In the genomic region with DNA sequence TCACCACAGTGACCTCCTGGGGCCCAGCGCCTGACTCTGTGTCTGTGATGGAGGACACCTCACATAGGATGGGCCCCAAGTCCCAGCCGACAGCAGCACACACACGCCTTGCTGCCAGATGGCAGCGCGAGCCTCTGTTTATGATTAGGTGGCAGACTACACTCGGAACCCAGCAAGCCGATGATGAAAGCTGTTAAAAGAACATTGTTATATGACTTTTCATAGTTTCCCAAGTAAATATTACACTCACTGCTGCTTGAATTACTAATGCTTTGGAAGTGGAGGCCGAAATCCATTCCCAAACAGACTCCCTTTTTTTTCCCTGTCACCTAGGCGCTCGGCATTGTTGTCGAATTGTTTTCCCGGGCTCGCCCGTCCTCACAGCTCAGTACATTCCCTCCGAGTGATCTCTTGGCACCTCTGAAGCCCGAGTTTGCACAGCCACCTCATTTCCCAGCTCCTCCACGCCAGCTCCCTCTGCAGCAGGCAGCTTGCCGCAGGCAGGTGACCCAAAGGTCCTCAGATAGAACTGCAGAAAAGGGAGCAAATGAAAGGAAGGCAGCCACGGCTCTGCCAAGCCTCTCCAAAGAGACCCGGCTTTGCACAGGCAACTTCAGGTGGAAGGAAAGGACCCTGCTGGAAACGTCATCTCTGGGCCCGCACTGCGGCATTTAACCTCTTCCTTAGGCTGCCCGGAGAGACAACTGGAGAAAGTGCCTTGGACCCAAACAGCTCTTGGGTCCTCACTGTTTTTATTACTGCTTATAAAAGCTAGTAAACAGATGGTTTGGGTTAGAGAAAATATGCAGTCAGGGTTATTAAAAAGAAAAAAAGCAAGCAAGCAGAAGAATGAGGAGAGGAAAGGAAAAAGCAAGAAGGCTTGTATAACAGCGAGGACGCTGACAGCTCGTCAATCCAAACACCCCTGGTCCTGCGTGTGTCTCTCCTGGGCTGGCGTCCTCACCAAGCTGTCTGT, we compare ENCODE assay signal across 11 cellular contexts.
DNase-seq lines count a peak whose midpoint lies in the region; ATAC-seq and TF ChIP-seq lines count a peak whose summit lies in the region.
"Had no signal": no experiment of that assay in that cellular context is flagged by ENCODE, and none has a peak within 500 bp of the region (broad histone marks: within the 10 kb centered on the region; RNA-seq: fewer than 3 reads in every experiment).

No MANE protein-coding gene starts in this region.

- peak overlapping the region; percentile 5 to 12 for H3K9ac ChIP-seq in mucosa of rectum (ENCODE audit: low read depth in 1 of 2, low read length in 2 of 2)

- no peaks in the 10 kb centered on the region for H3K36me3 ChIP-seq in mucosa of rectum (ENCODE audit: control insufficient read depth in 2 of 2, insufficient read depth in 2 of 2, low read length in 2 of 2)
- no peaks in the 10 kb centered on the region for H3K36me3 ChIP-seq in upper lobe of left lung

- H3K27ac Mint-ChIP-seq in activated CD8-positive, alpha-beta memory T cell treated with anti-CD3 and anti-CD28 coated beads, Interleukin-2, amount 10 ng/mL, durations not matched to agents 7 days and 5 days = no peak overlapping the region
- no peak overlapping the region for H3K27ac Mint-ChIP-seq in immature natural killer cell

- H3K4me1 Mint-ChIP-seq in activated CD8-positive, alpha-beta memory T cell treated with anti-CD3 and anti-CD28 coated beads, Interleukin-2, amount 10 ng/mL, durations not matched to agents 7 days and 5 days = no peaks in the 10 kb centered on the region
- no peaks in the 10 kb centered on the region for H3K4me1 Mint-ChIP-seq in immature natural killer cell

- DNase-seq in NCI-H510A treated with DMSO at 0.1 percent for 48 hours (lab: John Stamatoyannopoulos, UW) = peak; percentile 60
- peak; percentile 41 for DNase-seq in fibroblast of mammary gland (ENCODE audit: low read depth)
- peak in 1 of 2 donors; percentile 50 for DNase-seq in upper lobe of left lung
- no peak for DNase-seq in activated CD8-positive, alpha-beta memory T cell treated with anti-CD3 and anti-CD28 coated beads, Interleukin-2, amount 10 ng/mL, durations not matched to agents 7 days and 5 days
- no peak for DNase-seq in NCI-H524 treated with DMSO at 0.1 percent for 48 hours (lab: John Stamatoyannopoulos, UW)
- no peak for DNase-seq in immature natural killer cell
- DNase-seq: naive thymus-derived CD8-positive, alpha-beta T cell; NCI-H2107; stimulated activated CD4-positive, alpha-beta T cell treated with anti-CD3 and anti-CD28 coated beads, Interleukin-2, amount 100 ng/mL, for 24 hours; stimulated activated naive CD8-positive, alpha-beta T cell treated with anti-CD3 and anti-CD28 coated beads, Interleukin-15, Interleukin-2, amounts not matched to agents 100 U/mL and 50 U/mL, for 24 hours had no signal

- TF ChIP-seq CTCF in fibroblast of mammary gland (conservative IDR thresholded peaks at IDR 0.05; ENCODE audit: control insufficient read depth, insufficient read depth, low read depth, low read length) (no peak), upper lobe of left lung (IDR thresholded peaks at IDR 0.05) (no peak)

- ATAC-seq in upper lobe of left lung (ENCODE audit: low FRiP score in 2 of 2) = peak; percentile 80 to 84
- no peak for ATAC-seq in activated CD8-positive, alpha-beta memory T cell treated with anti-CD3 and anti-CD28 coated beads, Interleukin-2, amount 10 ng/mL, durations not matched to agents 7 days and 5 days
- ATAC-seq: naive thymus-derived CD8-positive, alpha-beta T cell; stimulated activated naive CD8-positive, alpha-beta T cell treated with anti-CD3 and anti-CD28 coated beads, Interleukin-15, Interleukin-2, amounts not matched to agents 100 U/mL and 50 U/mL, for 24 hours had no signal

- TF ChIP-seq POLR2A in upper lobe of left lung (IDR thresholded peaks at IDR 0.05) = no peak

- H3K27me3 Mint-ChIP-seq in activated CD8-positive, alpha-beta memory T cell treated with anti-CD3 and anti-CD28 coated beads, Interleukin-2, amount 10 ng/mL, durations not matched to agents 7 days and 5 days = peaks cover 31% of the 10 kb centered on the region
- H3K27me3 Mint-ChIP-seq in immature natural killer cell (ENCODE audit: low read depth in 3 of 3) = peaks cover 8 to 19% (median 11%) of the 10 kb centered on the region in 3 donors

- H3K4me1 ChIP-seq in mucosa of rectum (ENCODE audit: control insufficient read depth in 2 of 2, insufficient read depth in 2 of 2, low read length in 2 of 2) (peaks cover 12 to 13% of the 10 kb centered on the region in 2 donors), upper lobe of left lung (no peaks in the 10 kb centered on the region)

- TF ChIP-seq EP300 in upper lobe of left lung (IDR thresholded peaks at IDR 0.05) = no peak

- H3K4me3 ChIP-seq in fibroblast of mammary gland (ENCODE audit: control insufficient read depth, low read depth, low read length) (no peak overlapping the region), mucosa of rectum (ENCODE audit: low read length in 2 of 2) (peak overlapping the region; percentile 4 to 31), upper lobe of left lung (no peak overlapping the region)

- H3K9me3 ChIP-seq in mucosa of rectum (ENCODE audit: control insufficient read depth in 2 of 2, low read length in 2 of 2) = no peaks in the 10 kb centered on the region
- no peaks in the 10 kb centered on the region for H3K9me3 ChIP-seq in upper lobe of left lung

- H3K4me3 Mint-ChIP-seq in activated CD8-positive, alpha-beta memory T cell treated with anti-CD3 and anti-CD28 coated beads, Interleukin-2, amount 10 ng/mL, durations not matched to agents 7 days and 5 days = no peak overlapping the region
- no peak overlapping the region for H3K4me3 Mint-ChIP-seq in immature natural killer cell
- H3K4me3 Mint-ChIP-seq: naive thymus-derived CD8-positive, alpha-beta T cell had no signal

- 56 to 58% methylated on average over 29 of the region's 29 CpGs for WGBS in upper lobe of left lung, 2 donors

- CTCF ChIA-PET in activated CD8-positive, alpha-beta memory T cell treated with anti-CD3 and anti-CD28 coated beads, Interleukin-2, amount 10 ng/mL, durations not matched to agents 7 days and 5 days (lab: Charles Lee) = interaction anchor here (1.0 kb wide), 2 partner anchors 25 to 29 kb away, joined by 3 read pairs; no protein-coding TSS in a partner anchor

- H3K27me3 ChIP-seq in mucosa of rectum (ENCODE audit: control insufficient read depth in 2 of 2, insufficient read depth in 2 of 2, low read length in 2 of 2) (peaks cover 0 to 2% of the 10 kb centered on the region in 2 donors), upper lobe of left lung (no peaks in the 10 kb centered on the region)

- no peaks in the 10 kb centered on the region for H3K9me3 Mint-ChIP-seq in activated CD8-positive, alpha-beta memory T cell treated with anti-CD3 and anti-CD28 coated beads, Interleukin-2, amount 10 ng/mL, durations not matched to agents 7 days and 5 days (ENCODE audit: low read depth)
- H3K9me3 Mint-ChIP-seq in immature natural killer cell = peaks cover 0 to 1% (median 0%) of the 10 kb centered on the region in 6 donors
- H3K9me3 Mint-ChIP-seq: naive thymus-derived CD8-positive, alpha-beta T cell had no signal

- no peaks in the 10 kb centered on the region for H3K36me3 Mint-ChIP-seq in activated CD8-positive, alpha-beta memory T cell treated with anti-CD3 and anti-CD28 coated beads, Interleukin-2, amount 10 ng/mL, durations not matched to agents 7 days and 5 days
- no peaks in the 10 kb centered on the region for H3K36me3 Mint-ChIP-seq in immature natural killer cell
- H3K36me3 Mint-ChIP-seq: naive thymus-derived CD8-positive, alpha-beta T cell had no signal

- H3K27ac ChIP-seq in mucosa of rectum (ENCODE audit: low read depth in 2 of 2, low read length in 2 of 2) (peak overlapping the region in 1 of 2 donors; percentile 48), upper lobe of left lung (peak overlapping the region in 1 of 4 donors; percentile 4)

Comparison
In these comparisons a context has a peak if more than half of its experiments do, and no peak if none do; other contexts are left out.
1. DNase-seq: peak in NCI-H510A treated with DMSO at 0.1 percent for 48 hours (single experiment) and fibroblast of mammary gland (single experiment); none in activated CD8-positive, alpha-beta memory T cell treated with anti-CD3 and anti-CD28 coated beads, Interleukin-2, amount 10 ng/mL, durations not matched to agents 7 days and 5 days (single experiment), NCI-H524 treated with DMSO at 0.1 percent for 48 hours (single experiment) and immature natural killer cell (0 of 3).
2. H3K4me3 ChIP-seq: peak in mucosa of rectum (2 of 2); none in fibroblast of mammary gland (single experiment) and upper lobe of left lung (0 of 4).